17 cellular contexts compared by ENCODE assay signal in genomic region chrX:20260885-20261284, GRCh38. TPM values are rescaled to one million over a fixed set of nuclear protein-coding genes. Genes with fewer than 3 reads are reported as not detected.
DNase-seq lines count a peak whose midpoint lies in the region; ATAC-seq, FAIRE-seq and TF ChIP-seq lines count a peak whose summit lies in the region.
"Had no signal": no experiment of that assay in that cellular context is flagged by ENCODE, and none has a peak within 500 bp of the region (broad histone marks: within the 10 kb centered on the region; RNA-seq: fewer than 3 reads in every experiment).

No MANE protein-coding gene starts in this region.

- peak overlapping the region; percentile 38 for H3K4me3 Mint-ChIP-seq in activated naive CD8-positive, alpha-beta T cell
- H3K4me3 Mint-ChIP-seq in activated naive CD8-positive, alpha-beta T cell treated with anti-CD3 and anti-CD28 coated beads for 36 hours = no peak overlapping the region

- H3K27me3 ChIP-seq in bronchial epithelial cell (ENCODE audit: control insufficient read depth, insufficient read depth, low read length) (no peaks in the 10 kb centered on the region), BE2C (no peaks in the 10 kb centered on the region)
- H3K27me3 ChIP-seq: SJSA1 had no signal

- FAIRE-seq in GM12891 (lab: Jason Lieb, UNC) (peak; percentile 64), bronchial epithelial cell (lab: Jason Lieb, UNC) (no peak)

- H3K27ac Mint-ChIP-seq in activated naive CD8-positive, alpha-beta T cell = peak overlapping the region; percentile 64
- H3K27ac Mint-ChIP-seq in activated naive CD8-positive, alpha-beta T cell treated with anti-CD3 and anti-CD28 coated beads for 36 hours = no peak overlapping the region

- no peaks in the 10 kb centered on the region for H3K4me1 ChIP-seq in BE2C

- H3K4me3 ChIP-seq in bronchial epithelial cell (ENCODE audit: low read depth, low read length) (no peak overlapping the region), BE2C (ENCODE audit: low read depth, low read length) (no peak overlapping the region)
- H3K4me3 ChIP-seq: HAP-1, SJSA1 had no signal

- H3K36me3 ChIP-seq in bronchial epithelial cell (ENCODE audit: control insufficient read depth, insufficient read depth, low read length) (no peaks in the 10 kb centered on the region), BE2C (no peaks in the 10 kb centered on the region)
- H3K36me3 ChIP-seq: HAP-1, SJSA1 had no signal

- peaks cover 69% of the 10 kb centered on the region for H3K4me1 Mint-ChIP-seq in activated naive CD8-positive, alpha-beta T cell (ENCODE audit: low read depth)
- H3K4me1 Mint-ChIP-seq in activated naive CD8-positive, alpha-beta T cell treated with anti-CD3 and anti-CD28 coated beads for 36 hours = peaks cover 39% of the 10 kb centered on the region

- H3K36me3 Mint-ChIP-seq in activated naive CD8-positive, alpha-beta T cell = no peaks in the 10 kb centered on the region
- peaks cover 15% of the 10 kb centered on the region for H3K36me3 Mint-ChIP-seq in activated naive CD8-positive, alpha-beta T cell treated with anti-CD3 and anti-CD28 coated beads for 36 hours

- ATAC-seq in HG03196 (IDR thresholded peaks at IDR 0.05; ENCODE audit: unreplicated experiment) = no peak

- H3K9me3 ChIP-seq in BE2C = no peaks in the 10 kb centered on the region
- H3K9me3 ChIP-seq: HAP-1, SJSA1 had no signal

- DNase-seq in activated naive CD8-positive, alpha-beta T cell treated with anti-CD3 and anti-CD28 coated beads for 36 hours = no peak
- no peak for DNase-seq in GM12891 (ENCODE audit: insufficient read length, low spot score)
- peak; percentile 48 for DNase-seq in bronchial epithelial cell (ENCODE audit: low read depth)
- no peak for DNase-seq in NCI-H226
- DNase-seq in BE2C = no peak
- DNase-seq: IMR-90; NCI-H1048; NCI-H146; NCI-H2081 treated with DMSO at 0.1 percent for 48 hours; NCI-H2227 treated with DMSO at 0.1 percent for 48 hours; NCI-H69; NK-92 treated with Interleukin-12 subunit alpha and Interleukin-12 subunit beta, amount 100 ng/mL, for 24 hours; OCI-M1 had no signal

- no peaks in the 10 kb centered on the region for H3K27me3 Mint-ChIP-seq in activated naive CD8-positive, alpha-beta T cell
- no peaks in the 10 kb centered on the region for H3K27me3 Mint-ChIP-seq in activated naive CD8-positive, alpha-beta T cell treated with anti-CD3 and anti-CD28 coated beads for 36 hours

- TF ChIP-seq POLR2A in GM12891 (IDR thresholded peaks at IDR 0.05; ENCODE audit: low read depth, low read length) = no peak

- no peaks in the 10 kb centered on the region for H3K9me3 Mint-ChIP-seq in activated naive CD8-positive, alpha-beta T cell (ENCODE audit: low read depth)
- no peaks in the 10 kb centered on the region for H3K9me3 Mint-ChIP-seq in activated naive CD8-positive, alpha-beta T cell treated with anti-CD3 and anti-CD28 coated beads for 36 hours

- TF ChIP-seq CTCF in bronchial epithelial cell (IDR thresholded peaks at IDR 0.05; ENCODE audit: insufficient read depth, low read length, severe bottlenecking) (no peak), BE2C (IDR thresholded peaks at IDR 0.05; ENCODE audit: low read depth, low read length) (no peak)

TF ChIP-seq in GM12891, 5 proteins besides CTCF, POLR2A, EP300 and RAD21:
- no peak for TF ChIP-seq SPI1 (IDR thresholded peaks at IDR 0.05; ENCODE audit: low read depth, low read length)
- TF ChIP-seq PAX5 (IDR thresholded peaks at IDR 0.05; ENCODE audit: insufficient read depth, low read length, severe bottlenecking) = no peak
- TF ChIP-seq POLR2AphosphoS5 (IDR thresholded peaks at IDR 0.05; ENCODE audit: low read depth, low read length) = no peak
- TF ChIP-seq POU2F2 (IDR thresholded peaks at IDR 0.05; ENCODE audit: low read depth, low read length) = no peak
- TF ChIP-seq TAF1 (IDR thresholded peaks at IDR 0.05; ENCODE audit: low read depth, low read length) = no peak

RNA-seq across cellular contexts. Expression of gene RPS6KA3, which starts 5.8 kb away (rescaled TPM):
- total RNA-seq in activated naive CD8-positive, alpha-beta T cell treated with anti-CD3 and anti-CD28 coated beads for 36 hours = 10 to 100 TPM; 58.7 to 62.0 TPM
- 10.9 TPM for polyA plus RNA-seq in GM12891 (2012; ENCODE audit: low read depth, missing spikeins)
- total RNA-seq in bronchial epithelial cell = 49.5 and 68.4 TPM in 2 replicates
- 11.4 TPM for polyA plus RNA-seq in BE2C (2012; ENCODE audit: insufficient read depth, insufficient read length, low read depth)
